ENCODE assay signal across 34 cellular contexts in genomic region chr11:84685149-84685548, GRCh38.
"Had no signal": no experiment of that assay in that cellular context is flagged by ENCODE, and none has a peak within 500 bp of the region (broad histone marks: within the 10 kb centered on the region; RNA-seq: fewer than 3 reads in every experiment).

No MANE protein-coding gene starts in this region.

- H3K4me3 ChIP-seq: ovary, right lobe of liver, sigmoid colon, skin epidermis, smooth muscle cell, spleen, suprapubic skin, tibial artery, transverse colon, upper lobe of right lung, uterus had no signal

- ATAC-seq: naive thymus-derived CD8-positive, alpha-beta T cell; natural killer cell treated with Interleukin-12 subunit alpha and Interleukin-12 subunit beta and Interleukin-15 and Interleukin-18, amount 100 ng/mL, for 72 hours; right cardiac atrium; right lobe of liver; stimulated activated memory B cell treated with anti-CD40 and anti-IgM and Interleukin-4, amounts not matched to agents 10 μg/mL and 1 μg/mL and 100 μg/mL, for 72 hours; stimulated activated naive CD8-positive, alpha-beta T cell treated with anti-CD3 and anti-CD28 coated beads, Interleukin-15, amount 100 ng/mL, for 72 hours; stimulated activated naive CD8-positive, alpha-beta T cell treated with anti-CD3 and anti-CD28 coated beads, Interleukin-15, Interleukin-2, amounts not matched to agents 100 U/mL and 50 U/mL, for 24 hours; upper lobe of right lung had no signal

- H3K79me2 ChIP-seq: parathyroid adenoma had no signal

- H3K27ac ChIP-seq: neutrophil, ovary, parathyroid adenoma, right lobe of liver, sigmoid colon, skin epidermis, spleen, suprapubic skin, testis, tibial artery, transverse colon, upper lobe of right lung, uterus had no signal

- H2AFZ ChIP-seq: parathyroid adenoma had no signal

- H3K4me3 Mint-ChIP-seq: naive thymus-derived CD8-positive, alpha-beta T cell; natural killer cell treated with Interleukin-12 subunit alpha and Interleukin-12 subunit beta and Interleukin-15 and Interleukin-18, amount 100 ng/mL, for 72 hours; nephron progenitor cell; neural crest cell; stimulated activated memory B cell treated with anti-CD40 and anti-IgM and Interleukin-4, amounts not matched to agents 10 μg/mL and 1 μg/mL and 100 μg/mL, for 72 hours; stimulated activated naive CD8-positive, alpha-beta T cell treated with anti-CD3 and anti-CD28 coated beads, Interleukin-15, amount 100 ng/mL, for 72 hours; type B pancreatic cell had no signal

- H3K9me3 Mint-ChIP-seq: nephron progenitor cell; neural crest cell; stimulated activated memory B cell treated with anti-CD40 and anti-IgM and Interleukin-4, amounts not matched to agents 10 μg/mL and 1 μg/mL and 100 μg/mL, for 72 hours; type B pancreatic cell had no signal

- H3K36me3 ChIP-seq: neutrophil, ovary, right lobe of liver, sigmoid colon, spleen, suprapubic skin, tibial artery, transverse colon, upper lobe of right lung, uterus had no signal

- H3K4me1 ChIP-seq: parathyroid adenoma, right lobe of liver, sigmoid colon, spleen, suprapubic skin, testis, tibial artery, transverse colon, upper lobe of right lung, uterus had no signal

- DNase-seq: naive B cell; naive thymus-derived CD8-positive, alpha-beta T cell; nephron progenitor cell; nucleus accumbens; ovary; posterior cingulate gyrus; right cardiac atrium; right lobe of liver; sigmoid colon; spleen; stimulated activated CD4-positive, alpha-beta T cell treated with anti-CD3 and anti-CD28 coated beads, Interleukin-12 subunit alpha, Interleukin-12 subunit beta, amount 100 ng/mL, for 4 hours; stimulated activated CD4-positive, alpha-beta T cell treated with anti-CD3 and anti-CD28 coated beads, Interleukin-1b, Interleukin-23, amount 100 ng/mL, for 48 hours; stimulated activated CD4-positive, alpha-beta T cell treated with anti-CD3 and anti-CD28 coated beads, Interleukin-4, amount 100 ng/mL, for 1 hour; stimulated activated CD4-positive, alpha-beta T cell treated with anti-CD3 and anti-CD28 coated beads, Interleukin-4, amount 100 ng/mL, for 4 hours; stimulated activated CD8-positive, alpha-beta memory T cell treated with anti-CD3 and anti-CD28 coated beads, Interleukin-4, amount 100 ng/mL, for 48 hours; stimulated activated naive CD4-positive, alpha-beta T cell; stimulated activated naive CD8-positive, alpha-beta T cell treated with anti-CD3 and anti-CD28 coated beads, Interleukin-15, amount 100 ng/mL, for 72 hours; stimulated activated naive CD8-positive, alpha-beta T cell treated with anti-CD3 and anti-CD28 coated beads, Interleukin-15, Interleukin-2, amounts not matched to agents 100 U/mL and 50 U/mL, for 24 hours; substantia nigra; testis; tibial artery; transverse colon; upper lobe of right lung; uterus had no signal

- H3K4me2 ChIP-seq: smooth muscle cell had no signal

- H3K4me1 Mint-ChIP-seq: naive B cell; naive thymus-derived CD8-positive, alpha-beta T cell; nephron progenitor cell; neural crest cell; stimulated activated memory B cell treated with anti-CD40 and anti-IgM and Interleukin-4, amounts not matched to agents 10 μg/mL and 1 μg/mL and 100 μg/mL, for 72 hours; stimulated activated naive CD8-positive, alpha-beta T cell treated with anti-CD3 and anti-CD28 coated beads, Interleukin-15, amount 100 ng/mL, for 72 hours had no signal

- H3K36me3 Mint-ChIP-seq: naive B cell; natural killer cell treated with Interleukin-12 subunit alpha and Interleukin-12 subunit beta and Interleukin-15 and Interleukin-18, amount 100 ng/mL, for 72 hours; stimulated activated memory B cell treated with anti-CD40 and anti-IgM and Interleukin-4, amounts not matched to agents 10 μg/mL and 1 μg/mL and 100 μg/mL, for 72 hours; type B pancreatic cell had no signal

- H3K27me3 ChIP-seq: neutrophil, ovary, right lobe of liver, sigmoid colon, spleen, suprapubic skin, testis, tibial artery, transverse colon, upper lobe of right lung, uterus had no signal

- H3K9me3 ChIP-seq: neutrophil, ovary, right lobe of liver, sigmoid colon, spleen, suprapubic skin, testis, tibial artery, transverse colon, upper lobe of right lung, uterus had no signal

- H3K27me3 Mint-ChIP-seq: natural killer cell treated with Interleukin-12 subunit alpha and Interleukin-12 subunit beta and Interleukin-15 and Interleukin-18, amount 100 ng/mL, for 72 hours; progenitor cell of endocrine pancreas; stimulated activated naive CD8-positive, alpha-beta T cell treated with anti-CD3 and anti-CD28 coated beads, Interleukin-15, amount 100 ng/mL, for 72 hours had no signal

- H3K27ac Mint-ChIP-seq: naive B cell; naive thymus-derived CD8-positive, alpha-beta T cell; natural killer cell treated with Interleukin-12 subunit alpha and Interleukin-12 subunit beta and Interleukin-15 and Interleukin-18, amount 100 ng/mL, for 72 hours; nephron progenitor cell; progenitor cell of endocrine pancreas; stimulated activated memory B cell treated with anti-CD40 and anti-IgM and Interleukin-4, amounts not matched to agents 10 μg/mL and 1 μg/mL and 100 μg/mL, for 72 hours; stimulated activated naive CD8-positive, alpha-beta T cell treated with anti-CD3 and anti-CD28 coated beads, Interleukin-15, amount 100 ng/mL, for 72 hours; type B pancreatic cell had no signal
